ENCODE assay signal across 15 cellular contexts in genomic region chr2:100289020-100289419, GRCh38. TPM values are rescaled to one million over a fixed set of nuclear protein-coding genes. Genes with fewer than 3 reads are reported as not detected.
DNase-seq lines count a peak whose midpoint lies in the region; ATAC-seq lines count a peak whose summit lies in the region.
"Had no signal": no experiment of that assay in that cellular context is flagged by ENCODE, and none has a peak within 500 bp of the region (broad histone marks: within the 10 kb centered on the region; RNA-seq: fewer than 3 reads in every experiment).

No MANE protein-coding gene starts in this region.

- CTCF ChIA-PET in activated CD8-positive, alpha-beta T cell treated with anti-CD3 and anti-CD28 coated beads, Interleukin-2, amount 10 ng/mL, durations not matched to agents 7 days and 5 days (lab: Charles Lee) = interaction anchor here (0.8 to 4.1 kb wide), 3 partner anchors 27 to 92 kb away, joined by 3 to 20 read pairs (median 8); no protein-coding TSS in a partner anchor

- no peaks in the 10 kb centered on the region for H3K9me3 Mint-ChIP-seq in CD4-positive, CD25-positive, alpha-beta regulatory T cell
- H3K9me3 Mint-ChIP-seq in T-helper 2 cell treated with Interferon-gamma antibody and Interleukin-4, amounts not matched to agents 5 μg/mL and 100 μg/mL, for 36 hours = no peaks in the 10 kb centered on the region
- H3K9me3 Mint-ChIP-seq in activated CD8-positive, alpha-beta T cell treated with anti-CD3 and anti-CD28 coated beads, Interleukin-2, amount 10 ng/mL, durations not matched to agents 7 days and 5 days (ENCODE audit: insufficient read depth) = no peaks in the 10 kb centered on the region
- H3K9me3 Mint-ChIP-seq: IgD-negative memory B cell had no signal

- H3K36me3 Mint-ChIP-seq in CD4-positive, CD25-positive, alpha-beta regulatory T cell = no peaks in the 10 kb centered on the region
- H3K36me3 Mint-ChIP-seq in T-helper 2 cell treated with Interferon-gamma antibody and Interleukin-4, amounts not matched to agents 5 μg/mL and 100 μg/mL, for 36 hours (ENCODE audit: low read depth) = no peaks in the 10 kb centered on the region
- H3K36me3 Mint-ChIP-seq in activated CD8-positive, alpha-beta T cell treated with anti-CD3 and anti-CD28 coated beads, Interleukin-2, amount 10 ng/mL, durations not matched to agents 7 days and 5 days (ENCODE audit: low read depth) = no peaks in the 10 kb centered on the region
- H3K36me3 Mint-ChIP-seq: IgD-negative memory B cell had no signal

- H3K27ac ChIP-seq in CD4-positive, CD25-positive, alpha-beta regulatory T cell (ENCODE audit: insufficient read depth, low read length, poor library complexity, severe bottlenecking) = no peak overlapping the region
- H3K27ac ChIP-seq: Peyer's patch, SJCRH30 had no signal

- H3K4me1 ChIP-seq in CD4-positive, CD25-positive, alpha-beta regulatory T cell (ENCODE audit: control insufficient read depth, insufficient read depth, low read length, poor library complexity, severe bottlenecking) = peaks cover 7% of the 10 kb centered on the region
- H3K4me1 ChIP-seq: Peyer's patch had no signal

- no peak overlapping the region for H3K4me3 ChIP-seq in CD4-positive, CD25-positive, alpha-beta regulatory T cell (ENCODE audit: low read depth, low read length)
- H3K4me3 ChIP-seq: HAP-1, Peyer's patch, SJCRH30 had no signal

- no peak overlapping the region for H3K4me3 Mint-ChIP-seq in CD4-positive, CD25-positive, alpha-beta regulatory T cell
- no peak overlapping the region for H3K4me3 Mint-ChIP-seq in T-helper 2 cell treated with Interferon-gamma antibody and Interleukin-4, amounts not matched to agents 5 μg/mL and 100 μg/mL, for 36 hours
- no peak overlapping the region for H3K4me3 Mint-ChIP-seq in activated CD8-positive, alpha-beta T cell treated with anti-CD3 and anti-CD28 coated beads, Interleukin-2, amount 10 ng/mL, durations not matched to agents 7 days and 5 days
- H3K4me3 Mint-ChIP-seq: IgD-negative memory B cell had no signal

- DNase-seq in CD4-positive, CD25-positive, alpha-beta regulatory T cell = peak in 2 of 3 donors; percentile 13 to 42
- DNase-seq in HT1080 (ENCODE audit: low read depth) (peak; percentile 25), RPMI7951 (ENCODE audit: low read depth) (peak; percentile 42), islet precursor cell (peak; percentile 25), left lobe of liver (ENCODE audit: low spot score) (no peak)
- DNase-seq in T-helper 2 cell treated with Interferon-gamma antibody and Interleukin-4, amounts not matched to agents 5 μg/mL and 100 μg/mL, for 36 hours (ENCODE audit: low spot score) = no peak
- DNase-seq in activated CD8-positive, alpha-beta T cell treated with anti-CD3 and anti-CD28 coated beads, Interleukin-2, amount 10 ng/mL, durations not matched to agents 7 days and 5 days = no peak
- DNase-seq: BE2C, NCI-H1105 treated with DMSO at 0.1 percent for 48 hours, NCI-H187 treated with DMSO at 0.1 percent for 48 hours, NCI-H774, Peyer's patch, SJCRH30 had no signal

- POLR2A ChIA-PET in activated CD8-positive, alpha-beta T cell treated with anti-CD3 and anti-CD28 coated beads, Interleukin-2, amount 10 ng/mL, durations not matched to agents 7 days and 5 days (lab: Charles Lee) = no interaction called here

- H3K27ac Mint-ChIP-seq in CD4-positive, CD25-positive, alpha-beta regulatory T cell = no peak overlapping the region
- H3K27ac Mint-ChIP-seq in T-helper 2 cell treated with Interferon-gamma antibody and Interleukin-4, amounts not matched to agents 5 μg/mL and 100 μg/mL, for 36 hours = no peak overlapping the region
- no peak overlapping the region for H3K27ac Mint-ChIP-seq in activated CD8-positive, alpha-beta T cell treated with anti-CD3 and anti-CD28 coated beads, Interleukin-2, amount 10 ng/mL, durations not matched to agents 7 days and 5 days
- H3K27ac Mint-ChIP-seq: IgD-negative memory B cell had no signal

- no peaks in the 10 kb centered on the region for H3K27me3 ChIP-seq in CD4-positive, CD25-positive, alpha-beta regulatory T cell (ENCODE audit: control insufficient read depth, insufficient read depth, low read length)
- H3K27me3 ChIP-seq: BE2C, Peyer's patch, SJCRH30 had no signal

- ATAC-seq in CD4-positive, CD25-positive, alpha-beta regulatory T cell (ENCODE audit: low read depth in 2 of 2) = peak in 1 of 2 donors; percentile 50
- ATAC-seq in left lobe of liver = no peak
- no peak for ATAC-seq in activated CD8-positive, alpha-beta T cell treated with anti-CD3 and anti-CD28 coated beads, Interleukin-2, amount 10 ng/mL, durations not matched to agents 7 days and 5 days

- no peaks in the 10 kb centered on the region for H3K27me3 Mint-ChIP-seq in CD4-positive, CD25-positive, alpha-beta regulatory T cell
- H3K27me3 Mint-ChIP-seq in T-helper 2 cell treated with Interferon-gamma antibody and Interleukin-4, amounts not matched to agents 5 μg/mL and 100 μg/mL, for 36 hours (ENCODE audit: low read depth) = peaks cover 12% of the 10 kb centered on the region
- H3K27me3 Mint-ChIP-seq in activated CD8-positive, alpha-beta T cell treated with anti-CD3 and anti-CD28 coated beads, Interleukin-2, amount 10 ng/mL, durations not matched to agents 7 days and 5 days (ENCODE audit: low read depth) = peaks cover 7% of the 10 kb centered on the region

- no peaks in the 10 kb centered on the region for H3K36me3 ChIP-seq in CD4-positive, CD25-positive, alpha-beta regulatory T cell (ENCODE audit: control insufficient read depth, insufficient read depth, low read length)
- H3K36me3 ChIP-seq: BE2C, Peyer's patch, SJCRH30 had no signal

- H3K4me1 Mint-ChIP-seq in CD4-positive, CD25-positive, alpha-beta regulatory T cell = no peaks in the 10 kb centered on the region
- H3K4me1 Mint-ChIP-seq in T-helper 2 cell treated with Interferon-gamma antibody and Interleukin-4, amounts not matched to agents 5 μg/mL and 100 μg/mL, for 36 hours (ENCODE audit: low read depth) = peaks cover 28% of the 10 kb centered on the region
- H3K4me1 Mint-ChIP-seq in activated CD8-positive, alpha-beta T cell treated with anti-CD3 and anti-CD28 coated beads, Interleukin-2, amount 10 ng/mL, durations not matched to agents 7 days and 5 days (ENCODE audit: low read depth) = peaks cover 34% of the 10 kb centered on the region

- no peaks in the 10 kb centered on the region for H3K9me3 ChIP-seq in CD4-positive, CD25-positive, alpha-beta regulatory T cell (ENCODE audit: control insufficient read depth in 2 of 2, low read length in 2 of 2)
- H3K9me3 ChIP-seq: BE2C, HAP-1, Peyer's patch, SJCRH30 had no signal

RNA-seq across cellular contexts. Expression of gene LONRF2, which starts 33.3 kb away (rescaled TPM):
- total RNA-seq in CD4-positive, CD25-positive, alpha-beta regulatory T cell = 0.42 TPM
- not detected for polyA plus RNA-seq in CD4-positive, CD25-positive, alpha-beta regulatory T cell
- total RNA-seq in HT1080 (2014; rRNA removed; shearing (Covaris generic)) = 0.47 and 1.6 TPM in 2 replicates
- 0.74 and 1.4 TPM in 2 replicates for polyA plus RNA-seq in HT1080 (2015; cell fraction: cytosol; rRNA removed)
- 4.6 and 5.6 TPM in 2 replicates for polyA plus RNA-seq in HT1080 (2015; cell fraction: nucleus; rRNA removed)
- total RNA-seq in RPMI7951 (2014; rRNA removed; shearing (Covaris generic)) = 0.68 and 0.84 TPM in 2 replicates
- total RNA-seq in left lobe of liver = 0.68 TPM
- total RNA-seq in activated CD8-positive, alpha-beta T cell treated with anti-CD3 and anti-CD28 coated beads, Interleukin-2, amount 10 ng/mL, durations not matched to agents 7 days and 5 days = under 1 TPM; 0.05 to 0.11 TPM
- total RNA-seq: SJCRH30 had no signal
- polyA plus RNA-seq: IgD-negative memory B cell had no signal

Comparison
In these comparisons a context has a peak if more than half of its experiments do, and no peak if none do; other contexts are left out.
1. DNase-seq: peak in CD4-positive, CD25-positive, alpha-beta regulatory T cell (2 of 3), HT1080 (single experiment), RPMI7951 (single experiment) and islet precursor cell (single experiment); none in T-helper 2 cell treated with Interferon-gamma antibody and Interleukin-4, amounts not matched to agents 5 μg/mL and 100 μg/mL, for 36 hours (single experiment), left lobe of liver (single experiment) and activated CD8-positive, alpha-beta T cell treated with anti-CD3 and anti-CD28 coated beads, Interleukin-2, amount 10 ng/mL, durations not matched to agents 7 days and 5 days (single experiment).